In genomic region chr7:136741941-136742340, GRCh38 we compare ENCODE assay signal across 1 cellular context.
TF ChIP-seq lines count a peak whose summit lies in the region.

No MANE protein-coding gene starts in this region.

TF ChIP-seq in HepG2, 621 proteins besides CTCF, POLR2A, EP300 and RAD21 (continued from another document):
- TF ChIP-seq ZNF335 (CRISPR knock-in tag; IDR thresholded peaks at IDR 0.05) (no peak), FOXK2 (IDR thresholded peaks at IDR 0.05) (no peak), NCOR1 (IDR thresholded peaks at IDR 0.05; ENCODE audit: borderline replicate concordance, low read length) (no peak), TMF1 (CRISPR knock-in tag; IDR thresholded peaks at IDR 0.05; ENCODE audit: low read depth) (no peak), SIN3B (IDR thresholded peaks at IDR 0.05; ENCODE audit: low read length) (no peak), PRPF4 (IDR thresholded peaks at IDR 0.05; ENCODE audit: low read depth, low read length, poor library complexity, severe bottlenecking) (no peak)
